Comparison of ENCODE assay signal across 7 cellular contexts in the genomic region with DNA sequence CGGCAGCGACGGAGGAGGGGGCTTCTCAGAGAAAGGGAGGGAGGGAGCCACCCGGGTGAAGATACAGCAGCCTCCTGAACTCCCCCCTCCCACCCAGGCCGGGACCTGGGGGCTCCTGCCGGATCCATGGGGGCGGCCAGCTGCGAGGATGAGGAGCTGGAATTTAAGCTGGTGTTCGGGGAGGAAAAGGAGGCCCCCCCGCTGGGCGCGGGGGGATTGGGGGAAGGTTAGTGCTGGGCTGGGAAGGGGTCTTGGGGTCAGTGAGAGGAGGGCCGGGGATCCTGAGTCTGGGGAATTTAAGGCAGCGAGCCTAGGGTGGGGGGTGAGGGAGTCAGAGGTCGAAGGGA. TPM values are rescaled to one million over a fixed set of nuclear protein-coding genes. Genes with fewer than 3 reads are reported as not detected.
A peak's percentile ranks its signal among the peaks of the same experiment; 100 is the strongest.
DNase-seq lines count a peak whose midpoint lies in the region; ATAC-seq and TF ChIP-seq lines count a peak whose summit lies in the region.

No MANE protein-coding gene starts in this region.

- no peaks in the 10 kb centered on the region for H3K36me3 Mint-ChIP-seq in activated naive CD8-positive, alpha-beta T cell treated with anti-CD3 and anti-CD28 coated beads for 36 hours
- H3K36me3 Mint-ChIP-seq in stimulated activated naive B cell treated with anti-CD40 and anti-IgM and Interleukin-4, amounts not matched to agents 10 μg/mL and 1 μg/mL and 100 μg/mL, for 72 hours = no peaks in the 10 kb centered on the region

- H3K4me3 Mint-ChIP-seq in activated naive CD8-positive, alpha-beta T cell treated with anti-CD3 and anti-CD28 coated beads for 36 hours = peak overlapping the region; percentile 53
- peak overlapping the region; percentile 77 to 80 for H3K4me3 Mint-ChIP-seq in stimulated activated naive B cell treated with anti-CD40 and anti-IgM and Interleukin-4, amounts not matched to agents 10 μg/mL and 1 μg/mL and 100 μg/mL, for 72 hours

- H3K4me3 ChIP-seq in HFF-Myc (replicated peaks; ENCODE audit: low read depth, low read length) = peak overlapping the region; percentile 94
- peak overlapping the region; percentile 87 for H3K4me3 ChIP-seq in iPS-18c (ENCODE audit: insufficient read depth, low read depth, low read length)

- TF ChIP-seq CTCF in HFF-Myc (IDR thresholded peaks at IDR 0.05; ENCODE audit: low read depth, low read length, missing control alignments) = no peak

- H3K27ac Mint-ChIP-seq in activated naive CD8-positive, alpha-beta T cell treated with anti-CD3 and anti-CD28 coated beads for 36 hours = no peak overlapping the region
- H3K27ac Mint-ChIP-seq in stimulated activated naive B cell treated with anti-CD40 and anti-IgM and Interleukin-4, amounts not matched to agents 10 μg/mL and 1 μg/mL and 100 μg/mL, for 72 hours = peak overlapping the region; percentile 88

- ATAC-seq in stimulated activated naive B cell treated with anti-CD40 and anti-IgM and Interleukin-4, amounts not matched to agents 10 μg/mL and 1 μg/mL and 100 μg/mL, for 72 hours (replicated peaks) = no peak
- ATAC-seq in GM19452 (IDR thresholded peaks at IDR 0.05; ENCODE audit: unreplicated experiment) = no peak

- no peak for DNase-seq in HFF-Myc (ENCODE audit: extremely low read depth, low read depth)
- DNase-seq in activated naive CD8-positive, alpha-beta T cell treated with anti-CD3 and anti-CD28 coated beads for 36 hours = no peak
- DNase-seq in stimulated activated naive B cell treated with anti-CD40 and anti-IgM and Interleukin-4, amounts not matched to agents 10 μg/mL and 1 μg/mL and 100 μg/mL, for 72 hours = no peak
- DNase-seq in activated CD4-positive, alpha-beta T cell treated with anti-CD3 and anti-CD28 coated beads, Interleukin-2, amount 50 U/mL, for 1 hour = no peak
- DNase-seq in activated CD8-positive, alpha-beta memory T cell treated with anti-CD3 and anti-CD28 coated beads for 24 hours = no peak

- H3K4me1 Mint-ChIP-seq in activated naive CD8-positive, alpha-beta T cell treated with anti-CD3 and anti-CD28 coated beads for 36 hours = peaks cover 27% of the 10 kb centered on the region
- H3K4me1 Mint-ChIP-seq in stimulated activated naive B cell treated with anti-CD40 and anti-IgM and Interleukin-4, amounts not matched to agents 10 μg/mL and 1 μg/mL and 100 μg/mL, for 72 hours = peaks cover 26 to 38% of the 10 kb centered on the region in 2 donors

- no peaks in the 10 kb centered on the region for H3K9me3 Mint-ChIP-seq in activated naive CD8-positive, alpha-beta T cell treated with anti-CD3 and anti-CD28 coated beads for 36 hours
- no peaks in the 10 kb centered on the region for H3K9me3 Mint-ChIP-seq in stimulated activated naive B cell treated with anti-CD40 and anti-IgM and Interleukin-4, amounts not matched to agents 10 μg/mL and 1 μg/mL and 100 μg/mL, for 72 hours

- H3K9me3 ChIP-seq in iPS-18c (ENCODE audit: control insufficient read depth, insufficient read depth, low read length) = no peaks in the 10 kb centered on the region

- peaks cover 46% of the 10 kb centered on the region for H3K27me3 Mint-ChIP-seq in activated naive CD8-positive, alpha-beta T cell treated with anti-CD3 and anti-CD28 coated beads for 36 hours
- H3K27me3 Mint-ChIP-seq in stimulated activated naive B cell treated with anti-CD40 and anti-IgM and Interleukin-4, amounts not matched to agents 10 μg/mL and 1 μg/mL and 100 μg/mL, for 72 hours = peaks cover 5 to 12% of the 10 kb centered on the region in 2 donors

RNA-seq across cellular contexts. Expression of gene NFATC4, which starts 0.2 kb away (rescaled TPM):
- total RNA-seq in activated naive CD8-positive, alpha-beta T cell treated with anti-CD3 and anti-CD28 coated beads for 36 hours = 1 to 10 TPM in 1 of 2 experiments, under 1 TPM in 1; 0.54 to 1.1 TPM

RNA-seq across cellular contexts. Expression of gene RIPK3, which starts 28.4 kb away (rescaled TPM):
- total RNA-seq in activated naive CD8-positive, alpha-beta T cell treated with anti-CD3 and anti-CD28 coated beads for 36 hours = 1 to 10 TPM; 5.4 to 6.3 TPM

RNA-seq across cellular contexts. Expression of gene NYNRIN, which starts 30.6 kb away (rescaled TPM):
- total RNA-seq in activated naive CD8-positive, alpha-beta T cell treated with anti-CD3 and anti-CD28 coated beads for 36 hours = under 1 TPM; 0.08 to 0.10 TPM

RNA-seq across cellular contexts. Expression of gene ADCY4, which starts 33.3 kb away (rescaled TPM):
- 1 to 10 TPM in 1 of 2 experiments, under 1 TPM in 1; 0.70 to 1.0 TPM for total RNA-seq in activated naive CD8-positive, alpha-beta T cell treated with anti-CD3 and anti-CD28 coated beads for 36 hours

RNA-seq across cellular contexts. Expression of gene LTB4R, which starts 56.9 kb away (rescaled TPM):
- 10 to 100 TPM in 1 of 2 experiments, 1 to 10 TPM in 1; 9.3 to 10.3 TPM for total RNA-seq in activated naive CD8-positive, alpha-beta T cell treated with anti-CD3 and anti-CD28 coated beads for 36 hours
